In genomic region chr12:31759621-31760459, GRCh38 we compare ENCODE assay signal across 17 cellular contexts.
DNase-seq lines count a peak whose midpoint lies in the region; ATAC-seq lines count a peak whose summit lies in the region.
"Had no signal": no experiment of that assay in that cellular context is flagged by ENCODE, and none has a peak within 500 bp of the region (broad histone marks: within the 10 kb centered on the region; RNA-seq: fewer than 3 reads in every experiment).

No MANE protein-coding gene starts in this region.

- H3K4me2 ChIP-seq in BLaER1 treated with 17β-estradiol and CSF1 and Interleukin-3, amounts not matched to agents 10 nM and 100 nM = peak overlapping the region in 8 of 11 experiments; percentile 6 to 71 (median 31); a peak in 11 of 22 replicates

- H3K27ac ChIP-seq in BLaER1 treated with 17β-estradiol and CSF1 and Interleukin-3, amounts not matched to agents 10 nM and 100 nM = peak overlapping the region in 5 of 11 experiments; percentile 5 to 48 (median 33); a peak in 6 of 22 replicates
- H3K27ac ChIP-seq: testis had no signal

- H3K9me3 Mint-ChIP-seq in memory B cell = peaks cover 5% of the 10 kb centered on the region

- H3K4me1 Mint-ChIP-seq in memory B cell = peaks cover 21% of the 10 kb centered on the region
- H3K4me1 Mint-ChIP-seq: brain had no signal

- peaks cover 3% of the 10 kb centered on the region for H3K36me3 Mint-ChIP-seq in memory B cell
- H3K36me3 Mint-ChIP-seq: brain had no signal

- no peak overlapping the region for H3K4me3 ChIP-seq in BLaER1 treated with 17β-estradiol and CSF1 and Interleukin-3, amounts not matched to agents 10 nM and 100 nM
- H3K4me3 ChIP-seq: lung, testis had no signal

- H3K4me3 Mint-ChIP-seq in memory B cell = no peak overlapping the region
- H3K4me3 Mint-ChIP-seq: brain had no signal

- peaks cover 7 to 49% (median 15%) of the 10 kb centered on the region in 10 experiments; a peak in 16 of 20 replicates for H3K4me1 ChIP-seq in BLaER1 treated with 17β-estradiol and CSF1 and Interleukin-3, amounts not matched to agents 10 nM and 100 nM
- H3K4me1 ChIP-seq: testis had no signal

- peak overlapping the region in 3 of 11 experiments; percentile 5 to 39 (median 15); a peak in 3 of 22 replicates for H3K9ac ChIP-seq in BLaER1 treated with 17β-estradiol and CSF1 and Interleukin-3, amounts not matched to agents 10 nM and 100 nM

- no peaks in the 10 kb centered on the region for H3K27me3 Mint-ChIP-seq in memory B cell

- H4K20me1 ChIP-seq in BLaER1 treated with 17β-estradiol and CSF1 and Interleukin-3, amounts not matched to agents 10 nM and 100 nM = no peaks in the 10 kb centered on the region

- H3K27me3 ChIP-seq in BLaER1 treated with 17β-estradiol and CSF1 and Interleukin-3, amounts not matched to agents 10 nM and 100 nM = no peaks in the 10 kb centered on the region
- H3K27me3 ChIP-seq: testis had no signal

- peaks cover 2 to 31% (median 13%) of the 10 kb centered on the region in 11 experiments; a peak in 20 of 22 replicates for H3K9me3 ChIP-seq in BLaER1 treated with 17β-estradiol and CSF1 and Interleukin-3, amounts not matched to agents 10 nM and 100 nM (replicated peaks in 1 of 11)
- H3K9me3 ChIP-seq: testis had no signal

- H3K36me3 ChIP-seq in BLaER1 treated with 17β-estradiol and CSF1 and Interleukin-3, amounts not matched to agents 10 nM and 100 nM = no peaks in the 10 kb centered on the region

- H3K27ac Mint-ChIP-seq in memory B cell = peak overlapping the region; percentile 46
- H3K27ac Mint-ChIP-seq: brain had no signal

- DNase-seq in NCI-H526 treated with DMSO at 0.1 percent for 48 hours (lab: John Stamatoyannopoulos, UW) (peak; percentile 74), memory B cell (ENCODE audit: low spot score in 2 of 2) (no peak), midbrain (lab: John Stamatoyannopoulos, UW) (no peak), T-helper 2 cell (no peak), NCI-H524 (lab: John Stamatoyannopoulos, UW) (no peak)
- no peak for DNase-seq in stimulated activated CD4-positive, alpha-beta T cell treated with anti-CD3 and anti-CD28 coated beads, Interleukin-4, amount 100 ng/mL, for 4 hours
- DNase-seq: activated naive CD4-positive, alpha-beta T cell treated with Interleukin-2 at 50 U/mL for 16 hours; DMS79 treated with DMSO at 0.1 percent for 48 hours; GOT3; KG1; NCI-H774; T-helper 9 cell; testis had no signal

- ATAC-seq in GM18502 (IDR thresholded peaks at IDR 0.05; ENCODE audit: poor library complexity, unreplicated experiment) = peak; percentile 45
- no peak for ATAC-seq in memory B cell (ENCODE audit: low read depth)
